3 cellular contexts compared by ENCODE assay signal in the genomic region with DNA sequence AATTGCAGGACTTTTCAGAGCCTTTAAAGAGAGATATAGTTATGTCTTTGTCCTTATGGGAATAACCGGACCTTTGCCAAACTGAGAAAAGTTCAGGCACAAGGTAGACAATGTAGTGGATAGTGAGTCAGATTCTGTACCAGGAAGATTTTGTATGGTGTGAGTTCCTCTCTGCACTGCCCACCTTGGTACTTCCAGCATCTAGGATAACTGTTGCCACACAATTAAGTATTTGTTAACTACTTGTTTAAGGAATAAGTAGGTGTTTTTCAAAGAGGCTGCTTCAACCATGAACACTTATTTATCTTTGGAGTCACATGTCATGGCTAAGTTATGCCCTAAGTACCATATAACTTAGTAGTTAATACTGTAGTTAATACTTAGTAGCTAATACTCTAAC.
TF ChIP-seq lines count a peak whose summit lies in the region.

No MANE protein-coding gene starts in this region.

TF ChIP-seq in GM23338, 12 proteins besides CTCF, POLR2A, EP300 and RAD21 (continues in another document):
- TF ChIP-seq ZNF114 (CRISPR knock-in tag; IDR thresholded peaks at IDR 0.05) = no peak
- TF ChIP-seq ZNF462 (CRISPR knock-in tag; IDR thresholded peaks at IDR 0.05) = no peak
- TF ChIP-seq STAT1 (IDR thresholded peaks at IDR 0.05; ENCODE audit: unreplicated experiment) = no peak
- TF ChIP-seq EZH2 (IDR thresholded peaks at IDR 0.05; ENCODE audit: low read depth, unreplicated experiment) = no peak

TF ChIP-seq in HEK293, 187 proteins besides CTCF, POLR2A, EP300 and RAD21:
- no peak for TF ChIP-seq ZNF19 (tag by site-specific recombination; IDR thresholded peaks at IDR 0.05; ENCODE audit: low read depth)
- TF ChIP-seq ZNF239 (tag by site-specific recombination; IDR thresholded peaks at IDR 0.05) = 0 out of 2 replicates have a peak, but pooled peaks have one; percentile 37

TF ChIP-seq in IMR-90, 13 proteins besides CTCF, POLR2A, EP300 and RAD21:
- TF ChIP-seq, protein P1, sequence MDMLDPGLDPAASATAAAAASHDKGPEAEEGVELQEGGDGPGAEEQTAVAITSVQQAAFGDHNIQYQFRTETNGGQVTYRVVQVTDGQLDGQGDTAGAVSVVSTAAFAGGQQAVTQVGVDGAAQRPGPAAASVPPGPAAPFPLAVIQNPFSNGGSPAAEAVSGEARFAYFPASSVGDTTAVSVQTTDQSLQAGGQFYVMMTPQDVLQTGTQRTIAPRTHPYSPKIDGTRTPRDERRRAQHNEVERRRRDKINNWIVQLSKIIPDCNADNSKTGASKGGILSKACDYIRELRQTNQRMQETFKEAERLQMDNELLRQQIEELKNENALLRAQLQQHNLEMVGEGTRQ (IDR thresholded peaks at IDR 0.05; ENCODE audit: low read depth, low read length) = no peak
- TF ChIP-seq ELK1 (IDR thresholded peaks at IDR 0.05; ENCODE audit: borderline replicate concordance, low read depth, low read length) = no peak
- TF ChIP-seq MAFK (IDR thresholded peaks at IDR 0.05; ENCODE audit: low read depth, low read length) = no peak
